Comparison of ENCODE assay signal across 8 cellular contexts in the genomic region with DNA sequence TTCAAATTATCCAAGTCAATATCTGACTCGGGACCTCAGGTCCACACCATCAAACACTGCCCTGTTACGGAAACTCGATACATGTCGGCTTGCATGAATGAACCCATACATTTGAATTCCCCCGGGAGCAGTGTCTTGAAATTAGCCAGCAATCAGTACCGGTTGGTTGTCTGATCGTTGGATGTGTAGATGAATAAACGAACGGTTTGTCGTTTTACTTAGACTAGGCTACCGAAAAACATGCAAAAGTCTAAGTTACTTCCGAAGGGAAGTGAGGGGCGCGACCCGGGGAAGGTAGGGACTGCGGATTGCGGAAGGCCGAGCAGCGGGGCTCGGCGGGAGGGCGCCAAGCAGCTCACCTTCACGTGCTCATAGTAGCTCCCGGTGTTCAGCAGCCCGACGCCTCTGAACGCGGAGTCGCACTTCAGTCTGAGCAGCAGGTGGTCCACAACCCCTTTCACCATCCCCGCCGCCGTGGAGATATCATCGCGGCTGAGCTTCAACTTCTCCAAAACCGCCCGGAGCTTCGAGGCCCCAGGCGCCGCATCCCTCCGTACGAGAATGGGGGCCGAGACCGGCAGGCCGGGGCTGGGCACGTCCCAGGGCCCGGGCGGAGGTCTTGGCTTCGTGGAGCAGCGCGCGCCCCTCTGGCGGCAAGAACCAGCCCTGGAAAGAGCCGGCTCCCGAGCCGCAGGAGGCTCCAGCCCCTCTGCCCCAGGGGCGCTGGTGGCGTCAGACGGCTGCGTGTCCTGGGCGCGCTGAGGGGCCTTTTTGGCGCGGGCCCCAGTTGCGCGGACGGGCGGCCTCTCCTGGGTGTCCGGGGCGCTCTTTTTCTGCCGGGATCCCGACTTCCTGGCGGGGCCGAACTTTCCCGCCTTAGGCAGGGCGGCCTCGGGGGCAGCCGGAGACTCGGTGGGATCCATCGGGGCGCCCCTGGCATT. TPM values are rescaled to one million over a fixed set of nuclear protein-coding genes. Genes with fewer than 3 reads are reported as not detected.
A peak's percentile ranks its signal among the peaks of the same experiment; 100 is the strongest.
DNase-seq lines count a peak whose midpoint lies in the region; ATAC-seq and TF ChIP-seq lines count a peak whose summit lies in the region.

No MANE protein-coding gene starts in this region.

- no peaks in the 10 kb centered on the region for H3K9me3 Mint-ChIP-seq in activated naive CD4-positive, alpha-beta T cell treated with anti-CD3 and anti-CD28 coated beads, Interleukin-2, amount 50 U/mL, for 24 hours
- H3K9me3 Mint-ChIP-seq in glutamatergic neuron (ENCODE audit: unreplicated experiment): peaks cover 4% of the 10 kb centered on the region

- DNase-seq in CD1c-positive myeloid dendritic cell (ENCODE audit: extremely low spot score) (peak; percentile 66), RWPE1 (ENCODE audit: low spot score) (peak; percentile 51), glutamatergic neuron (peak; percentile 50), cerebellar cortex (ENCODE audit: low spot score) (no peak)

- CTCF ChIA-PET in RWPE1 (lab: Yijun Ruan, JAX): interaction anchor here (0.6 kb wide), 1 partner anchor 128 kb away, joined by 5 read pairs; no protein-coding TSS in a partner anchor

- peaks cover 21% of the 10 kb centered on the region for H3K4me1 Mint-ChIP-seq in activated naive CD4-positive, alpha-beta T cell treated with anti-CD3 and anti-CD28 coated beads, Interleukin-2, amount 50 U/mL, for 24 hours
- no peaks in the 10 kb centered on the region for H3K4me1 Mint-ChIP-seq in glutamatergic neuron (ENCODE audit: low read depth, unreplicated experiment)

- H3K79me2 ChIP-seq in parathyroid adenoma: no peaks in the 10 kb centered on the region

- H3K9me3 ChIP-seq in parathyroid adenoma (ENCODE audit: control insufficient read depth, low read length): no peaks in the 10 kb centered on the region

- H3K4me3 Mint-ChIP-seq in activated naive CD4-positive, alpha-beta T cell treated with anti-CD3 and anti-CD28 coated beads, Interleukin-2, amount 50 U/mL, for 24 hours: peak overlapping the region; percentile 95
- H3K4me3 Mint-ChIP-seq in glutamatergic neuron (ENCODE audit: unreplicated experiment): peak overlapping the region; percentile 86

- H3K27ac Mint-ChIP-seq in activated naive CD4-positive, alpha-beta T cell treated with anti-CD3 and anti-CD28 coated beads, Interleukin-2, amount 50 U/mL, for 24 hours: peak overlapping the region; percentile 93
- no peak overlapping the region for H3K27ac Mint-ChIP-seq in glutamatergic neuron (ENCODE audit: unreplicated experiment)

- H3K27me3 Mint-ChIP-seq in activated naive CD4-positive, alpha-beta T cell treated with anti-CD3 and anti-CD28 coated beads, Interleukin-2, amount 50 U/mL, for 24 hours: no peaks in the 10 kb centered on the region
- H3K27me3 Mint-ChIP-seq in glutamatergic neuron (ENCODE audit: unreplicated experiment): peaks cover 5% of the 10 kb centered on the region

- ATAC-seq in GM19351 (IDR thresholded peaks at IDR 0.05; ENCODE audit: unreplicated experiment) (peak; percentile 54), HG03520 (IDR thresholded peaks at IDR 0.05; ENCODE audit: unreplicated experiment) (peak; percentile 41)

- TF ChIP-seq CTCF in RWPE1 (conservative IDR thresholded peaks at IDR 0.05; ENCODE audit: low read depth) (no peak), glutamatergic neuron (IDR thresholded peaks at IDR 0.05; ENCODE audit: partially characterized antibody, unreplicated experiment) (no peak), parathyroid adenoma (IDR thresholded peaks at IDR 0.05) (no peak)

- POLR2A ChIA-PET in RWPE1 (lab: Yijun Ruan, JAX; ENCODE audit: low non-redundant PET): interaction anchor here (2.0 kb wide), 1 partner anchor 10 kb away, joined by 12 read pairs; a partner anchor contains a TSS

- H3K4me3 ChIP-seq in parathyroid adenoma (ENCODE audit: low read depth, low read length): peak overlapping the region; percentile 60

- H3K27ac ChIP-seq in RWPE1: peak overlapping the region; percentile 96
- H3K27ac ChIP-seq in parathyroid adenoma: peak overlapping the region; percentile 50

- peaks cover 4% of the 10 kb centered on the region for H3K36me3 Mint-ChIP-seq in activated naive CD4-positive, alpha-beta T cell treated with anti-CD3 and anti-CD28 coated beads, Interleukin-2, amount 50 U/mL, for 24 hours
- H3K36me3 Mint-ChIP-seq in glutamatergic neuron (ENCODE audit: unreplicated experiment): no peaks in the 10 kb centered on the region

- peak overlapping the region; percentile 72 for H3K4me2 ChIP-seq in parathyroid adenoma (ENCODE audit: low read length)

- H3K36me3 ChIP-seq in parathyroid adenoma (ENCODE audit: control insufficient read depth, insufficient read depth, low read length): no peaks in the 10 kb centered on the region

- peak overlapping the region; percentile 91 for H2AFZ ChIP-seq in parathyroid adenoma

- H3K9ac ChIP-seq in parathyroid adenoma: peak overlapping the region; percentile 3

- H3K4me1 ChIP-seq in parathyroid adenoma: no peaks in the 10 kb centered on the region

- no peaks in the 10 kb centered on the region for H3K27me3 ChIP-seq in parathyroid adenoma (ENCODE audit: control insufficient read depth, insufficient read depth, low read length)

RNA-seq across cellular contexts. Expression of a gene that starts 0.7 kb away (rescaled TPM):
- 0.37 TPM for total RNA-seq in glutamatergic neuron (ENCODE audit: unreplicated experiment)

RNA-seq across cellular contexts. Expression of a gene that starts 10.1 kb away (rescaled TPM):
- total RNA-seq in glutamatergic neuron (ENCODE audit: unreplicated experiment): 26.6 TPM

RNA-seq across cellular contexts. Expression of a gene that starts 56.8 kb away (rescaled TPM):
- total RNA-seq in glutamatergic neuron (ENCODE audit: unreplicated experiment): not detected
